5 cellular contexts compared by ENCODE assay signal in the genomic region with DNA sequence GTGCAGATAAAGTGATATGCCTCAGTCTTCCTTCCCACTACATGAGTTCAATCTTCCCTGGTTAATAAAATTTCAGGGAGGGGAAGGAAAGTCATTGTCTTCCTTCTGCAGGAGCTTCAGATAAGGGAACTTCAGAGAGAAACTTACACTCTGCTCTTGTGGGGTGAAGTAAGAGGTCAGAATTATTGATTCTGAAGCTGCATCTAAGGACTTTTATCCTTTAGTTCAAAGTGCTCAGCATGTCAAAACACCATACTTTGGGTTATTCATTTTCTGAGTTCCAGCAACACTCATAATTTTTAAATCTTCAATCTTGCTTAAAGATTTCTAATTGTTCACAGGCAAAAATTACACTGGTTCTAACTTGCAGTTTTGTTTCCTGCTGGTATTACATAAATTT. TPM values are rescaled to one million over a fixed set of nuclear protein-coding genes. Genes with fewer than 3 reads are reported as not detected.
"Had no signal": no experiment of that assay in that cellular context is flagged by ENCODE, and none has a peak within 500 bp of the region (broad histone marks: within the 10 kb centered on the region; RNA-seq: fewer than 3 reads in every experiment).

No MANE protein-coding gene starts in this region.

RNA-seq across cellular contexts. Expression of a gene that starts 33.0 kb away (rescaled TPM):
- total RNA-seq: HepG2, HT-29, IMR-90, K562 had no signal
- polyA plus RNA-seq: HepG2, IgD-negative memory B cell, IMR-90, K562 had no signal
